ENCODE assay signal across 23 cellular contexts in the genomic region with DNA sequence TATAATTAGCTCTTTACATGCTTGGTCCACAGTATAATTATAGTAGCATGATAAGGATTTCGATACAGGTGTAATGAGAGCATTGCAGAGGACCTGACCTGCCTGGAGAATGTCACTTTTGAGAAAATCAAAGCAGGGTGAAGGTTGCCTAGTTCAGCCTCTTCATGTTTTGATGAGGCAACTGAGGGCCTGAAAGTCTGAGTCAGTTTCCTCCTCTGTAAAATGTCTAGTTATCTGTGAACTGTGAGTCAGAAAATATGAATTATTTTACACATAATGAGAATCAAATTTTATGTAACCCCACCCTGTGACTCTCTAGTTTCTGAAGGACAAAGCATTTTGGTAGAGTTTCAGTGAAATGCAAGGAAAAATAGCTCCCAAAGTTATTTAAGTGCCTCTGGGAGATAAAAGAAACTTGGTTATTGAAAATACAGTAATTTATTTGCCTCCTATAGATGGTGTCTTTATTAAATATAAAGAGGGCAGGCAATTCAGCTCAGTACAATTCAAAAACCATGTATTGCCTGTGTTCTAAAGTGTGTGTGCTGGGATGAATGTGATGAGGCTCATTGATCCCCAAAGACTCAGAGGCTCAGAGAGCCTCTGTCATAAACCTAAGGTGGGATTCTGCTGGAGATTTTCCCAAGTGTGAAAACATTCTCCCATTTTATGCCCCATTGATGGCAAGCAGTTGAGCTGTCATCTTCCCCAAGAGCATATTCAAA. TPM values are rescaled to one million over a fixed set of nuclear protein-coding genes. Genes with fewer than 3 reads are reported as not detected.
DNase-seq lines count a peak whose midpoint lies in the region; ATAC-seq and TF ChIP-seq lines count a peak whose summit lies in the region.
"Had no signal": no experiment of that assay in that cellular context is flagged by ENCODE, and none has a peak within 500 bp of the region (broad histone marks: within the 10 kb centered on the region; RNA-seq: fewer than 3 reads in every experiment).

No MANE protein-coding gene starts in this region.

- ATAC-seq in HG03442 (IDR thresholded peaks at IDR 0.05; ENCODE audit: unreplicated experiment): no peak
- no peak for ATAC-seq in naive thymus-derived CD4-positive, alpha-beta T cell
- ATAC-seq: A549, HCT116 had no signal

- intact Hi-C loops in activated CD4-positive, alpha-beta T cell treated with anti-CD3 and anti-CD28 coated beads, Interleukin-2, amount 10 ng/mL, durations not matched to agents 24 days and 14 days (cut with micrococcal nuclease): loop anchor here (2.0 kb wide), 1 partner anchor 67 kb away; no protein-coding TSS in a partner anchor
- intact Hi-C loops in naive thymus-derived CD4-positive, alpha-beta T cell (cut with micrococcal nuclease): no loop called here

- H3K36me3 ChIP-seq in naive thymus-derived CD4-positive, alpha-beta T cell (ENCODE audit: control insufficient read depth in 2 of 3, insufficient read depth in 3 of 3, low read length in 3 of 3): no peaks in the 10 kb centered on the region
- H3K36me3 ChIP-seq: esophagus muscularis mucosa, prostate gland had no signal

- H3K27ac ChIP-seq in naive thymus-derived CD4-positive, alpha-beta T cell (ENCODE audit: low read depth, low read length): no peak overlapping the region
- H3K27ac ChIP-seq: A549, esophagus muscularis mucosa, prostate gland had no signal

- H3K4me1 ChIP-seq in naive thymus-derived CD4-positive, alpha-beta T cell (ENCODE audit: control insufficient read depth in 2 of 2, insufficient read depth in 2 of 2, low read length in 2 of 2): no peaks in the 10 kb centered on the region
- H3K4me1 ChIP-seq: A549, esophagus muscularis mucosa, prostate gland had no signal

- peaks cover 47% of the 10 kb centered on the region for H3K27me3 Mint-ChIP-seq in activated CD4-positive, alpha-beta T cell treated with anti-CD3 and anti-CD28 coated beads, Interleukin-2, amount 10 ng/mL, durations not matched to agents 24 days and 14 days
- peaks cover 51% of the 10 kb centered on the region for H3K27me3 Mint-ChIP-seq in activated naive CD8-positive, alpha-beta T cell treated with anti-CD3 and anti-CD28 coated beads for 36 hours
- peaks cover 21 to 52% (median 41%) of the 10 kb centered on the region in 5 donors for H3K27me3 Mint-ChIP-seq in naive thymus-derived CD4-positive, alpha-beta T cell

- H3K27ac Mint-ChIP-seq in activated CD4-positive, alpha-beta T cell treated with anti-CD3 and anti-CD28 coated beads, Interleukin-2, amount 10 ng/mL, durations not matched to agents 24 days and 14 days: no peak overlapping the region
- H3K27ac Mint-ChIP-seq in activated naive CD8-positive, alpha-beta T cell treated with anti-CD3 and anti-CD28 coated beads for 36 hours: no peak overlapping the region
- H3K27ac Mint-ChIP-seq in naive thymus-derived CD4-positive, alpha-beta T cell: no peak overlapping the region
- H3K27ac Mint-ChIP-seq: brain, nephron progenitor cell had no signal

- no peak for TF ChIP-seq CTCF in foreskin fibroblast (IDR thresholded peaks at IDR 0.05; ENCODE audit: low read depth, low read length)

- POLR2A ChIA-PET in naive thymus-derived CD4-positive, alpha-beta T cell (lab: Charles Lee): no interaction called here

- no peaks in the 10 kb centered on the region for H3K36me3 Mint-ChIP-seq in activated CD4-positive, alpha-beta T cell treated with anti-CD3 and anti-CD28 coated beads, Interleukin-2, amount 10 ng/mL, durations not matched to agents 24 days and 14 days (ENCODE audit: low read depth)
- H3K36me3 Mint-ChIP-seq in activated naive CD8-positive, alpha-beta T cell treated with anti-CD3 and anti-CD28 coated beads for 36 hours: no peaks in the 10 kb centered on the region
- no peaks in the 10 kb centered on the region for H3K36me3 Mint-ChIP-seq in naive thymus-derived CD4-positive, alpha-beta T cell
- H3K36me3 Mint-ChIP-seq: brain had no signal

- no peak overlapping the region for H3K4me3 ChIP-seq in foreskin fibroblast (ENCODE audit: low read depth in 1 of 2, low read length in 2 of 2)
- H3K4me3 ChIP-seq in naive thymus-derived CD4-positive, alpha-beta T cell (ENCODE audit: low read length): no peak overlapping the region
- H3K4me3 ChIP-seq: A549, esophagus muscularis mucosa, prostate gland had no signal

- no peaks in the 10 kb centered on the region for H3K4me1 Mint-ChIP-seq in activated CD4-positive, alpha-beta T cell treated with anti-CD3 and anti-CD28 coated beads, Interleukin-2, amount 10 ng/mL, durations not matched to agents 24 days and 14 days
- peaks cover 8% of the 10 kb centered on the region for H3K4me1 Mint-ChIP-seq in activated naive CD8-positive, alpha-beta T cell treated with anti-CD3 and anti-CD28 coated beads for 36 hours
- H3K4me1 Mint-ChIP-seq in naive thymus-derived CD4-positive, alpha-beta T cell: no peaks in the 10 kb centered on the region
- H3K4me1 Mint-ChIP-seq: brain, nephron progenitor cell had no signal

- H3K9me3 ChIP-seq in naive thymus-derived CD4-positive, alpha-beta T cell (ENCODE audit: control insufficient read depth in 2 of 3, low read length in 3 of 3): no peaks in the 10 kb centered on the region
- H3K9me3 ChIP-seq: A549, esophagus muscularis mucosa, prostate gland had no signal

- DNase-seq in activated CD4-positive, alpha-beta T cell treated with anti-CD3 and anti-CD28 coated beads for 48 hours: peak; percentile 26
- no peak for DNase-seq in activated CD4-positive, alpha-beta T cell treated with anti-CD3 and anti-CD28 coated beads, Interleukin-2, amount 10 ng/mL, durations not matched to agents 24 days and 14 days
- peak; percentile 13 for DNase-seq in GM03348 (ENCODE audit: low spot score)
- peak; percentile 14 for DNase-seq in activated naive CD8-positive, alpha-beta T cell treated with anti-CD3 and anti-CD28 coated beads for 36 hours
- DNase-seq in foreskin fibroblast: peak; percentile 23 to 66
- DNase-seq in midbrain (lab: John Stamatoyannopoulos, UW): no peak
- DNase-seq in naive thymus-derived CD4-positive, alpha-beta T cell: no peak
- DNase-seq: activated gamma-delta T cell treated with Interleukin-2 at 50 U/mL for 16 hours; DMS53; islet precursor cell; Karpas-422; NCI-H2171; nephron progenitor cell; stimulated activated naive CD4-positive, alpha-beta T cell treated with Interleukin-2 at 50 U/mL for 16 hours; SW 1271 had no signal

- H3K4me3 Mint-ChIP-seq in activated CD4-positive, alpha-beta T cell treated with anti-CD3 and anti-CD28 coated beads, Interleukin-2, amount 10 ng/mL, durations not matched to agents 24 days and 14 days: no peak overlapping the region
- no peak overlapping the region for H3K4me3 Mint-ChIP-seq in activated naive CD8-positive, alpha-beta T cell treated with anti-CD3 and anti-CD28 coated beads for 36 hours
- no peak overlapping the region for H3K4me3 Mint-ChIP-seq in naive thymus-derived CD4-positive, alpha-beta T cell
- H3K4me3 Mint-ChIP-seq: brain, nephron progenitor cell had no signal

- CTCF ChIA-PET in naive thymus-derived CD4-positive, alpha-beta T cell (lab: Charles Lee): interaction anchor here (0.6 kb wide), 1 partner anchor 68 kb away, joined by 4 read pairs; no protein-coding TSS in a partner anchor

- H3K27me3 ChIP-seq in naive thymus-derived CD4-positive, alpha-beta T cell (ENCODE audit: control insufficient read depth in 2 of 2, insufficient read depth in 2 of 2, low read length in 2 of 2): peaks cover 0 to 3% of the 10 kb centered on the region in 2 donors
- H3K27me3 ChIP-seq: esophagus muscularis mucosa had no signal

- peaks cover 3% of the 10 kb centered on the region for H3K9me3 Mint-ChIP-seq in activated CD4-positive, alpha-beta T cell treated with anti-CD3 and anti-CD28 coated beads, Interleukin-2, amount 10 ng/mL, durations not matched to agents 24 days and 14 days
- no peaks in the 10 kb centered on the region for H3K9me3 Mint-ChIP-seq in activated naive CD8-positive, alpha-beta T cell treated with anti-CD3 and anti-CD28 coated beads for 36 hours
- H3K9me3 Mint-ChIP-seq in naive thymus-derived CD4-positive, alpha-beta T cell: peaks cover 0 to 1% (median 0%) of the 10 kb centered on the region in 11 donors
- H3K9me3 Mint-ChIP-seq: brain, nephron progenitor cell had no signal

RNA-seq across cellular contexts. Expression of gene SAMD9L, which starts 37.3 kb away (rescaled TPM):
- total RNA-seq in activated CD4-positive, alpha-beta T cell treated with anti-CD3 and anti-CD28 coated beads, Interleukin-2, amount 10 ng/mL, durations not matched to agents 24 days and 14 days: 15.8 and 16.4 TPM in 2 replicates
- 10 to 100 TPM; 18.6 to 21.5 TPM for total RNA-seq in activated naive CD8-positive, alpha-beta T cell treated with anti-CD3 and anti-CD28 coated beads for 36 hours
- total RNA-seq in naive thymus-derived CD4-positive, alpha-beta T cell: 100 to 1,000 TPM in 1 of 5 experiments, 10 to 100 TPM in 4; 16.9 to 160 (median 27.5) TPM
- 10 to 100 TPM; 28.2 to 34.4 TPM for polyA plus RNA-seq in naive thymus-derived CD4-positive, alpha-beta T cell

RNA-seq across cellular contexts. Expression of gene HEPACAM2, which starts 40.8 kb away (rescaled TPM):
- total RNA-seq in activated CD4-positive, alpha-beta T cell treated with anti-CD3 and anti-CD28 coated beads, Interleukin-2, amount 10 ng/mL, durations not matched to agents 24 days and 14 days: not detected in 2 replicates
- not detected for total RNA-seq in activated naive CD8-positive, alpha-beta T cell treated with anti-CD3 and anti-CD28 coated beads for 36 hours
- under 1 TPM in 2 of 5 experiments, not detected in 3; 0.29 to 0.32 TPM for total RNA-seq in naive thymus-derived CD4-positive, alpha-beta T cell
- not detected for polyA plus RNA-seq in naive thymus-derived CD4-positive, alpha-beta T cell
- total RNA-seq: esophagus muscularis mucosa, mesenteric fat pad, RPMI7951 had no signal

RNA-seq across cellular contexts. Expression of gene VPS50, which starts 46.7 kb away (rescaled TPM):
- total RNA-seq in activated CD4-positive, alpha-beta T cell treated with anti-CD3 and anti-CD28 coated beads, Interleukin-2, amount 10 ng/mL, durations not matched to agents 24 days and 14 days: 14.7 and 17.1 TPM in 2 replicates
- total RNA-seq in activated naive CD8-positive, alpha-beta T cell treated with anti-CD3 and anti-CD28 coated beads for 36 hours: 10 to 100 TPM; 18.0 to 18.3 TPM
- 10 to 100 TPM; 19.8 to 44.2 (median 36.8) TPM for total RNA-seq in naive thymus-derived CD4-positive, alpha-beta T cell
- polyA plus RNA-seq in naive thymus-derived CD4-positive, alpha-beta T cell: 10 to 100 TPM; 15.3 to 15.5 TPM

Comparison
In these comparisons a context has a peak if more than half of its experiments do, and no peak if none do; other contexts are left out.
1. DNase-seq: peak in activated CD4-positive, alpha-beta T cell treated with anti-CD3 and anti-CD28 coated beads for 48 hours (single experiment), GM03348 (single experiment), activated naive CD8-positive, alpha-beta T cell treated with anti-CD3 and anti-CD28 coated beads for 36 hours (single experiment) and foreskin fibroblast (2 of 2); none in activated CD4-positive, alpha-beta T cell treated with anti-CD3 and anti-CD28 coated beads, Interleukin-2, amount 10 ng/mL, durations not matched to agents 24 days and 14 days (single experiment), midbrain (single experiment) and naive thymus-derived CD4-positive, alpha-beta T cell (0 of 9).